ENCODE assay signal across 12 cellular contexts in the genomic region with DNA sequence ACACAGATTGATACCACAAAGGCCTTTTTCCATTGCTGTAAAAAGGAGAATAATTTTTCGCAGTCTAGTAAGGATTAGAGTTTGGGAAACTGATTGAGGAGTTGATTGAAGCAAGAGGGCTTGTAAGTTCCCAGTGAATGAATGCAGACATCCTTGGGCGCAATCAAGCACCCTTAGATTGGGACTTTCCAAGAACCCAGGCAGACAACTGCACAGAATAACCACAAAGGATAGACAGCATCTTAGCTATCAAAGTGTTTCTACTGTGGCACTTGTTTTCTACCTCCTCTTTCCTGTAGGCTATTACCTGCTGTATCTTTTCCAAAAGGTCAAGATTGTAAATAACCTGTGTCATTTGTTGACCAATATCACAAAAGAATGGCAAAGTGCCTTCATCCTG. TPM values are rescaled to one million over a fixed set of nuclear protein-coding genes. Genes with fewer than 3 reads are reported as not detected.
DNase-seq lines count a peak whose midpoint lies in the region; ATAC-seq and TF ChIP-seq lines count a peak whose summit lies in the region.
"Had no signal": no experiment of that assay in that cellular context is flagged by ENCODE, and none has a peak within 500 bp of the region (broad histone marks: within the 10 kb centered on the region; RNA-seq: fewer than 3 reads in every experiment).

No MANE protein-coding gene starts in this region.

- no peak overlapping the region for H2AK9ac ChIP-seq in IMR-90 (replicated peaks; ENCODE audit: low read depth, low read length, poor library complexity)

- H2AK5ac ChIP-seq in IMR-90 (ENCODE audit: low read depth, low read length) = no peak overlapping the region

- no peaks in the 10 kb centered on the region for H3K9me3 ChIP-seq in CD4-positive, alpha-beta T cell (ENCODE audit: control insufficient read depth, low read length)
- H3K9me3 ChIP-seq in IMR-90 (ENCODE audit: control insufficient read depth, insufficient read depth, low read length) (no peaks in the 10 kb centered on the region), HAP-1 (no peaks in the 10 kb centered on the region)
- H3K9me3 ChIP-seq in naive thymus-derived CD4-positive, alpha-beta T cell (ENCODE audit: control insufficient read depth in 2 of 3, low read length in 3 of 3) = no peaks in the 10 kb centered on the region

- H3K79me1 ChIP-seq in IMR-90 (ENCODE audit: low read depth in 1 of 2, low read length in 2 of 2) = peaks cover 15 to 26% of the 10 kb centered on the region in 2 experiments

- no peak overlapping the region for H3K9ac ChIP-seq in IMR-90 (ENCODE audit: low read depth, low read length)

- peaks cover 63% of the 10 kb centered on the region for H3K36me3 Mint-ChIP-seq in CD4-positive, alpha-beta T cell (ENCODE audit: low read depth)
- H3K36me3 Mint-ChIP-seq in activated T-helper 1 cell treated with anti-CD3 and anti-CD28 coated beads, Interleukin-12 subunit alpha, Interleukin-12 subunit beta, Interleukin-2, Interleukin-4 antibody, amounts not matched to agents 30 ng/mL and 10 ng/mL and 1 ng/mL, durations not matched to agents 14 hours and 24 hours and 36 hours (ENCODE audit: low read depth) = peaks cover 27% of the 10 kb centered on the region
- H3K36me3 Mint-ChIP-seq in naive thymus-derived CD4-positive, alpha-beta T cell = peaks cover 7 to 19% (median 10%) of the 10 kb centered on the region in 5 donors

- H2BK120ac ChIP-seq in IMR-90 (ENCODE audit: low read depth, low read length) = no peak overlapping the region

- no peak for TF ChIP-seq CTCF in CD4-positive, alpha-beta T cell (IDR thresholded peaks at IDR 0.05)
- no peak for TF ChIP-seq CTCF in IMR-90 (conservative IDR thresholded peaks at IDR 0.05; ENCODE audit: low read depth, low read length)
- no peak for TF ChIP-seq CTCF in GM20000 (IDR thresholded peaks at IDR 0.05; ENCODE audit: extremely low read depth, missing control alignments)

- no peaks in the 10 kb centered on the region for H3K27me3 ChIP-seq in CD4-positive, alpha-beta T cell (ENCODE audit: control insufficient read depth, insufficient read depth, low read length)
- H3K27me3 ChIP-seq in IMR-90 (ENCODE audit: control insufficient read depth, insufficient read depth, low read length) (no peaks in the 10 kb centered on the region), HAP-1 (ENCODE audit: low read depth) (no peaks in the 10 kb centered on the region)
- H3K27me3 ChIP-seq in naive thymus-derived CD4-positive, alpha-beta T cell (ENCODE audit: control insufficient read depth in 2 of 2, insufficient read depth in 2 of 2, low read length in 2 of 2) = no peaks in the 10 kb centered on the region

- dilution Hi-C loops in IMR-90 (cut with HindIII; ENCODE audit: low sequenced_read_pairs, unreplicated experiment) = no loop called here

- intact Hi-C loops in CD4-positive, alpha-beta T cell (cut with DNase I, micrococcal nuclease) = loop anchor here in 1 of 2 experiments (10.0 kb wide), 1 partner anchor 158 kb away; no protein-coding TSS in a partner anchor
- intact Hi-C loops in IMR-90 (cut with micrococcal nuclease) = loop anchor here (5.0 kb wide), 1 partner anchor 240 kb away; no protein-coding TSS in a partner anchor
- intact Hi-C loops in activated T-helper 1 cell treated with anti-CD3 and anti-CD28 coated beads, Interleukin-12 subunit alpha, Interleukin-12 subunit beta, Interleukin-2, Interleukin-4 antibody, amounts not matched to agents 30 ng/mL and 10 ng/mL and 1 ng/mL, durations not matched to agents 14 hours and 24 hours and 36 hours (cut with micrococcal nuclease) = loop anchor here (5.0 to 10.0 kb wide), 2 partner anchors 470 to 1088 kb away; a partner anchor contains a TSS
- intact Hi-C loops in naive thymus-derived CD4-positive, alpha-beta T cell (cut with micrococcal nuclease) = loop anchor here (5.0 kb wide), 2 partner anchors 75 to 1090 kb away; a partner anchor contains a TSS

- WGBS in IMR-90 (ENCODE audit: extremely low coverage in 2 of 2, insufficient read length in 1 of 2), 2 experiments = no CpG with 5 or more reads among the region's 2 CpGs

- H3K9me1 ChIP-seq in IMR-90 (ENCODE audit: insufficient read depth, low read length) = no peaks in the 10 kb centered on the region

- H3K36me3 ChIP-seq in IMR-90 (ENCODE audit: control insufficient read depth, insufficient read depth, low read length) (peaks cover 7% of the 10 kb centered on the region; the same call in 1 of the 2 replicates), HAP-1 (replicated peaks) (peaks cover 16% of the 10 kb centered on the region)
- peaks cover 0 to 13% (median 6%) of the 10 kb centered on the region in 3 experiments for H3K36me3 ChIP-seq in naive thymus-derived CD4-positive, alpha-beta T cell (ENCODE audit: control insufficient read depth in 2 of 3, insufficient read depth in 3 of 3, low read length in 3 of 3)

- peak overlapping the region; percentile 57; the same call in 1 of the 2 replicates for H3K23ac ChIP-seq in IMR-90 (ENCODE audit: low read depth, low read length)

- H4K8ac ChIP-seq in IMR-90 (ENCODE audit: low read depth in 2 of 2, low read length in 2 of 2) = no peak overlapping the region

- peak overlapping the region; percentile 67 for H3K27ac ChIP-seq in CD4-positive, alpha-beta T cell (ENCODE audit: low read depth, low read length)
- no peak overlapping the region for H3K27ac ChIP-seq in IMR-90 (ENCODE audit: insufficient read depth, low read length)
- peak overlapping the region; percentile 66 for H3K27ac ChIP-seq in naive thymus-derived CD4-positive, alpha-beta T cell (ENCODE audit: low read depth, low read length)
- H3K27ac ChIP-seq: HL-60 had no signal

- peak in 4 of 10 experiments; percentile 3 to 12 (median 7) for DNase-seq in CD4-positive, alpha-beta T cell
- no peak for DNase-seq in IMR-90
- DNase-seq in activated T-helper 1 cell treated with anti-CD3 and anti-CD28 coated beads, Interleukin-12 subunit alpha, Interleukin-12 subunit beta, Interleukin-2, Interleukin-4 antibody, amounts not matched to agents 30 ng/mL and 10 ng/mL and 1 ng/mL, durations not matched to agents 14 hours and 24 hours and 36 hours (ENCODE audit: low spot score) = peak; percentile 31
- DNase-seq in naive thymus-derived CD4-positive, alpha-beta T cell = peak in 6 of 9 donors; percentile 11 to 61 (median 23)
- DNase-seq in DMS79 (lab: John Stamatoyannopoulos, UW) = no peak
- no peak for DNase-seq in HAP-1 (ENCODE audit: low spot score in 2 of 2)
- no peak for DNase-seq in GM20000 (ENCODE audit: low spot score)
- DNase-seq: kidney, NCI-H2029 treated with DMSO at 0.1 percent for 48 hours, NCI-H748 treated with DMSO at 0.1 percent for 48 hours had no signal

- H3K4me1 ChIP-seq in IMR-90 (ENCODE audit: control insufficient read depth, insufficient read depth, low read length) = no peaks in the 10 kb centered on the region; the same call in 1 of the 2 replicates
- H3K4me1 ChIP-seq in naive thymus-derived CD4-positive, alpha-beta T cell (ENCODE audit: control insufficient read depth in 2 of 2, insufficient read depth in 2 of 2, low read length in 2 of 2) = peaks cover 25 to 29% of the 10 kb centered on the region in 2 donors
- peaks cover 5% of the 10 kb centered on the region; the same call in 1 of the 2 replicates for H3K4me1 ChIP-seq in HAP-1

- H3K4me2 ChIP-seq in IMR-90 (ENCODE audit: low read depth, low read length) = no peak overlapping the region

- H4K91ac ChIP-seq in IMR-90 (ENCODE audit: insufficient read depth, low read depth, low read length) = no peak overlapping the region

- no peak overlapping the region for H4K5ac ChIP-seq in IMR-90 (ENCODE audit: low read depth, low read length)

- peaks cover 56% of the 10 kb centered on the region for H3K4me1 Mint-ChIP-seq in CD4-positive, alpha-beta T cell (ENCODE audit: low read depth)
- peaks cover 40% of the 10 kb centered on the region for H3K4me1 Mint-ChIP-seq in activated T-helper 1 cell treated with anti-CD3 and anti-CD28 coated beads, Interleukin-12 subunit alpha, Interleukin-12 subunit beta, Interleukin-2, Interleukin-4 antibody, amounts not matched to agents 30 ng/mL and 10 ng/mL and 1 ng/mL, durations not matched to agents 14 hours and 24 hours and 36 hours (ENCODE audit: low read depth)
- peaks cover 28 to 56% (median 46%) of the 10 kb centered on the region in 7 donors for H3K4me1 Mint-ChIP-seq in naive thymus-derived CD4-positive, alpha-beta T cell

- in situ Hi-C loops in IMR-90 (cut with MboI; ENCODE audit: low sequenced_read_pairs) = no loop called here
- in situ Hi-C loops in HAP-1 (cut with MboI; ENCODE audit: low sequenced_read_pairs) = no loop called here

- no peak overlapping the region for H3K18ac ChIP-seq in IMR-90 (ENCODE audit: low read depth, low read length)

- TF ChIP-seq RAD21 in IMR-90 (IDR thresholded peaks at IDR 0.05; ENCODE audit: low read length) = no peak

- H2BK20ac ChIP-seq in IMR-90 (ENCODE audit: low read depth, low read length) = no peak overlapping the region

- peak overlapping the region; percentile 99 for H3K27ac Mint-ChIP-seq in CD4-positive, alpha-beta T cell
- peak overlapping the region; percentile 82 for H3K27ac Mint-ChIP-seq in activated T-helper 1 cell treated with anti-CD3 and anti-CD28 coated beads, Interleukin-12 subunit alpha, Interleukin-12 subunit beta, Interleukin-2, Interleukin-4 antibody, amounts not matched to agents 30 ng/mL and 10 ng/mL and 1 ng/mL, durations not matched to agents 14 hours and 24 hours and 36 hours
- peak overlapping the region; percentile 75 to 99 (median 95) for H3K27ac Mint-ChIP-seq in naive thymus-derived CD4-positive, alpha-beta T cell

- no peaks in the 10 kb centered on the region for H3K27me3 Mint-ChIP-seq in CD4-positive, alpha-beta T cell
- no peaks in the 10 kb centered on the region for H3K27me3 Mint-ChIP-seq in activated T-helper 1 cell treated with anti-CD3 and anti-CD28 coated beads, Interleukin-12 subunit alpha, Interleukin-12 subunit beta, Interleukin-2, Interleukin-4 antibody, amounts not matched to agents 30 ng/mL and 10 ng/mL and 1 ng/mL, durations not matched to agents 14 hours and 24 hours and 36 hours (ENCODE audit: insufficient read depth)
- H3K27me3 Mint-ChIP-seq in naive thymus-derived CD4-positive, alpha-beta T cell = no peaks in the 10 kb centered on the region

- peak; percentile 10 for ATAC-seq in CD4-positive, alpha-beta T cell (ENCODE audit: poor library complexity)
- ATAC-seq in IMR-90 (ENCODE audit: low read depth) = no peak
- ATAC-seq in naive thymus-derived CD4-positive, alpha-beta T cell = peak; percentile 8
- ATAC-seq: Right ventricle myocardium inferior had no signal

- H3K4me3 Mint-ChIP-seq in CD4-positive, alpha-beta T cell = peak overlapping the region; percentile 12
- H3K4me3 Mint-ChIP-seq in activated T-helper 1 cell treated with anti-CD3 and anti-CD28 coated beads, Interleukin-12 subunit alpha, Interleukin-12 subunit beta, Interleukin-2, Interleukin-4 antibody, amounts not matched to agents 30 ng/mL and 10 ng/mL and 1 ng/mL, durations not matched to agents 14 hours and 24 hours and 36 hours = peak overlapping the region; percentile 29
- H3K4me3 Mint-ChIP-seq in naive thymus-derived CD4-positive, alpha-beta T cell = peak overlapping the region; percentile 48 to 95 (median 62)

- no peak overlapping the region for H3K4ac ChIP-seq in IMR-90 (ENCODE audit: low read depth, low read length)

- no peaks in the 10 kb centered on the region for H4K20me1 ChIP-seq in IMR-90 (ENCODE audit: insufficient read depth, low read length)

- CTCF ChIA-PET in CD4-positive, alpha-beta T cell (lab: Charles Lee) = interaction anchor here (1.1 to 1.2 kb wide), 2 partner anchors 13 to 28 kb away, joined by 4 read pairs; no protein-coding TSS in a partner anchor
- CTCF ChIA-PET in IMR-90 (lab: Yijun Ruan, JAX) = no interaction called here
- CTCF ChIA-PET in naive thymus-derived CD4-positive, alpha-beta T cell (lab: Charles Lee) = interaction anchor here (1.0 to 1.7 kb wide), 2 partner anchors 181 to 189 kb away, joined by 3 to 5 read pairs; no protein-coding TSS in a partner anchor

- POLR2A ChIA-PET in CD4-positive, alpha-beta T cell (lab: Charles Lee) = interaction anchor here (6.0 kb wide), 1 partner anchor 192 kb away, joined by 63 read pairs; a partner anchor contains a TSS
- POLR2A ChIA-PET in IMR-90 (lab: Charles Lee; ENCODE audit: unreplicated experiment) = no interaction called here
- POLR2A ChIA-PET in naive thymus-derived CD4-positive, alpha-beta T cell (lab: Charles Lee) = interaction anchor here (1.0 to 7.4 kb wide), 3 partner anchors 15 to 191 kb away, joined by 3 to 84 read pairs (median 4); a partner anchor contains a TSS

- H2AFZ ChIP-seq in IMR-90 (replicated peaks; ENCODE audit: low read length, poor library complexity) = no peak overlapping the region

- no peak overlapping the region for H2BK5ac ChIP-seq in IMR-90 (ENCODE audit: low read depth, low read length, poor library complexity, severe bottlenecking)

- H3K14ac ChIP-seq in IMR-90 (replicated peaks; ENCODE audit: low read depth, low read length) = no peak overlapping the region

- BruUV-seq in IMR-90 (replicated peaks; lab: Mats Ljungman, UMichigan) = no TSS peak

- TF ChIP-seq POLR2A in IMR-90 (IDR thresholded peaks at IDR 0.05; ENCODE audit: low read depth, low read length) = no peak

- no peak overlapping the region for H3K4me3 ChIP-seq in IMR-90 (ENCODE audit: insufficient read depth, low read depth, low read length)
- peak overlapping the region; percentile 1 for H3K4me3 ChIP-seq in naive thymus-derived CD4-positive, alpha-beta T cell (ENCODE audit: low read length)
- H3K4me3 ChIP-seq in HAP-1 = no peak overlapping the region

- H3K9me3 Mint-ChIP-seq in CD4-positive, alpha-beta T cell = no peaks in the 10 kb centered on the region
- no peaks in the 10 kb centered on the region for H3K9me3 Mint-ChIP-seq in activated T-helper 1 cell treated with anti-CD3 and anti-CD28 coated beads, Interleukin-12 subunit alpha, Interleukin-12 subunit beta, Interleukin-2, Interleukin-4 antibody, amounts not matched to agents 30 ng/mL and 10 ng/mL and 1 ng/mL, durations not matched to agents 14 hours and 24 hours and 36 hours
- H3K9me3 Mint-ChIP-seq in naive thymus-derived CD4-positive, alpha-beta T cell = peaks cover 0 to 5% (median 0%) of the 10 kb centered on the region in 11 donors

- no peak overlapping the region for H2BK15ac ChIP-seq in IMR-90 (ENCODE audit: low read depth, low read length)

- H3K56ac ChIP-seq in IMR-90 (ENCODE audit: extremely low read depth, insufficient read depth, low read length) = no peak overlapping the region

RNA-seq across cellular contexts. Expression of a gene that starts 2.6 kb away (rescaled TPM):
- 1 to 10 TPM; 5.2 to 6.3 TPM for total RNA-seq in CD4-positive, alpha-beta T cell
- total RNA-seq in IMR-90 (2012; rRNA removed) = 20.6 and 22.0 TPM in 2 replicates
- polyA plus RNA-seq in IMR-90 (2012; rRNA removed) = 6.0 and 8.0 TPM in 2 replicates
- polyA plus RNA-seq in IMR-90 (2012; cell fraction: cytosol; rRNA removed) = 4.1 and 7.9 TPM in 2 replicates
- 6.7 and 15.3 TPM in 2 replicates for polyA plus RNA-seq in IMR-90 (2012; cell fraction: nucleus; rRNA removed; ENCODE audit: low replicate concordance)
- 19.9 and 22.2 TPM in 2 replicates for total RNA-seq in activated T-helper 1 cell treated with anti-CD3 and anti-CD28 coated beads, Interleukin-12 subunit alpha, Interleukin-12 subunit beta, Interleukin-2, Interleukin-4 antibody, amounts not matched to agents 30 ng/mL and 10 ng/mL and 1 ng/mL, durations not matched to agents 14 hours and 24 hours and 36 hours
- 10 to 100 TPM; 11.1 to 18.4 (median 14.0) TPM for total RNA-seq in naive thymus-derived CD4-positive, alpha-beta T cell
- 1 to 10 TPM; 6.9 to 9.7 TPM for polyA plus RNA-seq in naive thymus-derived CD4-positive, alpha-beta T cell

Comparison
In these comparisons a context has a peak if more than half of its experiments do, and no peak if none do; other contexts are left out.
1. DNase-seq: peak in activated T-helper 1 cell treated with anti-CD3 and anti-CD28 coated beads, Interleukin-12 subunit alpha, Interleukin-12 subunit beta, Interleukin-2, Interleukin-4 antibody, amounts not matched to agents 30 ng/mL and 10 ng/mL and 1 ng/mL, durations not matched to agents 14 hours and 24 hours and 36 hours (single experiment) and naive thymus-derived CD4-positive, alpha-beta T cell (6 of 9); none in IMR-90 (single experiment), DMS79 (single experiment), HAP-1 (0 of 2) and GM20000 (single experiment).
2. H3K4me3 Mint-ChIP-seq: peak in every context shown above with its lines; median percentile 62 in naive thymus-derived CD4-positive, alpha-beta T cell; 29 in activated T-helper 1 cell treated with anti-CD3 and anti-CD28 coated beads, Interleukin-12 subunit alpha, Interleukin-12 subunit beta, Interleukin-2, Interleukin-4 antibody, amounts not matched to agents 30 ng/mL and 10 ng/mL and 1 ng/mL, durations not matched to agents 14 hours and 24 hours and 36 hours; 12 in CD4-positive, alpha-beta T cell.
3. Peak in every context shown above with its lines, with median percentiles within 50 percentile points of each other: H3K27ac Mint-ChIP-seq.